Comparison of ENCODE assay signal across 12 cellular contexts in genomic region chr12:105253882-105254513, GRCh38. TPM values are rescaled to one million over a fixed set of nuclear protein-coding genes. Genes with fewer than 3 reads are reported as not detected.
A peak's percentile ranks its signal among the peaks of the same experiment; 100 is the strongest.
DNase-seq lines count a peak whose midpoint lies in the region; ATAC-seq and TF ChIP-seq lines count a peak whose summit lies in the region.
"Had no signal": no experiment of that assay in that cellular context is flagged by ENCODE, and none has a peak within 500 bp of the region (broad histone marks: within the 10 kb centered on the region; RNA-seq: fewer than 3 reads in every experiment).

No MANE protein-coding gene starts in this region.

- no peak overlapping the region for H3K27ac Mint-ChIP-seq in activated CD8-positive, alpha-beta T cell treated with anti-CD3 and anti-CD28 coated beads for 36 hours
- no peak overlapping the region for H3K27ac Mint-ChIP-seq in activated CD8-positive, alpha-beta T cell treated with anti-CD3 and anti-CD28 coated beads, Interleukin-2, amount 10 ng/mL, durations not matched to agents 7 days and 5 days
- H3K27ac Mint-ChIP-seq: activated CD4-positive, alpha-beta memory T cell treated with anti-CD3 and anti-CD28 coated beads, Interleukin-2, amount 10 ng/mL, durations not matched to agents 7 days and 5 days had no signal

- H3K4me1 ChIP-seq in ascending aorta (peaks cover 7 to 41% of the 10 kb centered on the region in 2 donors), aorta (ENCODE audit: control insufficient read depth in 1 of 2, insufficient read depth in 2 of 2, low read length in 2 of 2) (peaks cover 7% of the 10 kb centered on the region in 2 donors)

- H3K27me3 Mint-ChIP-seq in activated CD8-positive, alpha-beta T cell treated with anti-CD3 and anti-CD28 coated beads for 36 hours = peaks cover 1% of the 10 kb centered on the region
- H3K27me3 Mint-ChIP-seq in activated CD8-positive, alpha-beta T cell treated with anti-CD3 and anti-CD28 coated beads, Interleukin-2, amount 10 ng/mL, durations not matched to agents 7 days and 5 days (ENCODE audit: low read depth) = peaks cover under 1% of the 10 kb centered on the region

- no peak for DNase-seq in activated CD8-positive, alpha-beta T cell treated with anti-CD3 and anti-CD28 coated beads for 36 hours
- no peak for DNase-seq in activated CD8-positive, alpha-beta T cell treated with anti-CD3 and anti-CD28 coated beads, Interleukin-2, amount 10 ng/mL, durations not matched to agents 7 days and 5 days
- DNase-seq in ascending aorta (ENCODE audit: low spot score in 2 of 2) (no peak), left colon (no peak), aorta (peak in 1 of 2 donors; percentile 49)
- DNase-seq in activated naive CD4-positive, alpha-beta T cell treated with Interleukin-2 at 50 U/mL for 16 hours = no peak
- DNase-seq: activated CD4-positive, alpha-beta memory T cell treated with anti-CD3 and anti-CD28 coated beads, Interleukin-2, amount 10 ng/mL, durations not matched to agents 7 days and 5 days; dorsolateral prefrontal cortex; PC-9 had no signal

- no peaks in the 10 kb centered on the region for H3K27me3 ChIP-seq in ascending aorta
- H3K27me3 ChIP-seq in aorta (ENCODE audit: control insufficient read depth in 1 of 2, insufficient read depth in 2 of 2, low read length in 1 of 2) = no peaks in the 10 kb centered on the region

- peak; percentile 66 for ATAC-seq in activated CD8-positive, alpha-beta T cell treated with anti-CD3 and anti-CD28 coated beads for 36 hours
- no peak for ATAC-seq in activated CD8-positive, alpha-beta T cell treated with anti-CD3 and anti-CD28 coated beads, Interleukin-2, amount 10 ng/mL, durations not matched to agents 7 days and 5 days
- peak; percentile 63 for ATAC-seq in left colon
- peak; percentile 55 for ATAC-seq in aorta (ENCODE audit: low FRiP score)
- ATAC-seq in HG03521 (IDR thresholded peaks at IDR 0.05; ENCODE audit: unreplicated experiment) = no peak
- ATAC-seq in HG03520 (IDR thresholded peaks at IDR 0.05; ENCODE audit: unreplicated experiment) = no peak

- POLR2A ChIA-PET in activated CD8-positive, alpha-beta T cell treated with anti-CD3 and anti-CD28 coated beads for 36 hours (lab: Charles Lee) = no interaction called here
- POLR2A ChIA-PET in activated CD8-positive, alpha-beta T cell treated with anti-CD3 and anti-CD28 coated beads, Interleukin-2, amount 10 ng/mL, durations not matched to agents 7 days and 5 days (lab: Charles Lee) = no interaction called here

- H3K9me3 Mint-ChIP-seq in activated CD8-positive, alpha-beta T cell treated with anti-CD3 and anti-CD28 coated beads for 36 hours = no peaks in the 10 kb centered on the region
- no peaks in the 10 kb centered on the region for H3K9me3 Mint-ChIP-seq in activated CD8-positive, alpha-beta T cell treated with anti-CD3 and anti-CD28 coated beads, Interleukin-2, amount 10 ng/mL, durations not matched to agents 7 days and 5 days (ENCODE audit: insufficient read depth)
- H3K9me3 Mint-ChIP-seq: activated CD4-positive, alpha-beta memory T cell treated with anti-CD3 and anti-CD28 coated beads, Interleukin-2, amount 10 ng/mL, durations not matched to agents 7 days and 5 days had no signal

- H3K36me3 ChIP-seq in ascending aorta = no peaks in the 10 kb centered on the region
- no peaks in the 10 kb centered on the region for H3K36me3 ChIP-seq in aorta (ENCODE audit: control insufficient read depth in 1 of 2, insufficient read depth in 2 of 2, low read length in 1 of 2)

- H3K4me3 Mint-ChIP-seq in activated CD8-positive, alpha-beta T cell treated with anti-CD3 and anti-CD28 coated beads for 36 hours = no peak overlapping the region
- H3K4me3 Mint-ChIP-seq in activated CD8-positive, alpha-beta T cell treated with anti-CD3 and anti-CD28 coated beads, Interleukin-2, amount 10 ng/mL, durations not matched to agents 7 days and 5 days = no peak overlapping the region
- H3K4me3 Mint-ChIP-seq: activated CD4-positive, alpha-beta memory T cell treated with anti-CD3 and anti-CD28 coated beads, Interleukin-2, amount 10 ng/mL, durations not matched to agents 7 days and 5 days had no signal

- intact Hi-C loops in activated CD8-positive, alpha-beta T cell treated with anti-CD3 and anti-CD28 coated beads for 36 hours (cut with micrococcal nuclease) = no loop called here
- intact Hi-C loops in ascending aorta (cut with DNase I) (loop anchor here (2.0 kb wide), 1 partner anchor 17 kb away; the partner anchor contains the start of gene APPL2), left colon (cut with DNase I, micrococcal nuclease) (no loop called here), aorta (cut with DNase I) (no loop called here)

- no peak for TF ChIP-seq CTCF in activated CD8-positive, alpha-beta T cell treated with anti-CD3 and anti-CD28 coated beads for 36 hours (IDR thresholded peaks at IDR 0.05)
- TF ChIP-seq CTCF in ascending aorta (IDR thresholded peaks at IDR 0.05) = no peak

- no peaks in the 10 kb centered on the region for H3K9me3 ChIP-seq in ascending aorta
- H3K9me3 ChIP-seq in aorta (ENCODE audit: control insufficient read depth, low read length) = no peaks in the 10 kb centered on the region

- H3K4me1 Mint-ChIP-seq in activated CD8-positive, alpha-beta T cell treated with anti-CD3 and anti-CD28 coated beads for 36 hours (ENCODE audit: low read depth) = peaks cover 7% of the 10 kb centered on the region
- peaks cover 4% of the 10 kb centered on the region for H3K4me1 Mint-ChIP-seq in activated CD8-positive, alpha-beta T cell treated with anti-CD3 and anti-CD28 coated beads, Interleukin-2, amount 10 ng/mL, durations not matched to agents 7 days and 5 days (ENCODE audit: low read depth)

- CTCF ChIA-PET in activated CD8-positive, alpha-beta T cell treated with anti-CD3 and anti-CD28 coated beads for 36 hours (lab: Charles Lee) = no interaction called here
- CTCF ChIA-PET in activated CD8-positive, alpha-beta T cell treated with anti-CD3 and anti-CD28 coated beads, Interleukin-2, amount 10 ng/mL, durations not matched to agents 7 days and 5 days (lab: Charles Lee) = no interaction called here

- 29 to 55% methylated on average over 2 of the region's 2 CpGs for WGBS in aorta, 2 donors

- H3K27ac ChIP-seq in ascending aorta (peak overlapping the region; percentile 54 to 83), aorta (ENCODE audit: low read depth in 1 of 2, low read length in 2 of 2) (no peak overlapping the region)
- H3K27ac ChIP-seq: dorsolateral prefrontal cortex, PC-9 had no signal

- no peaks in the 10 kb centered on the region for H3K36me3 Mint-ChIP-seq in activated CD8-positive, alpha-beta T cell treated with anti-CD3 and anti-CD28 coated beads for 36 hours (ENCODE audit: low read depth)
- H3K36me3 Mint-ChIP-seq in activated CD8-positive, alpha-beta T cell treated with anti-CD3 and anti-CD28 coated beads, Interleukin-2, amount 10 ng/mL, durations not matched to agents 7 days and 5 days (ENCODE audit: low read depth) = no peaks in the 10 kb centered on the region

- H3K4me3 ChIP-seq in ascending aorta (no peak overlapping the region), aorta (ENCODE audit: low read length in 2 of 2) (no peak overlapping the region)
- H3K4me3 ChIP-seq: dorsolateral prefrontal cortex, lung, PC-9 had no signal

RNA-seq across cellular contexts. Expression of gene APPL2, which starts 18.0 kb away (rescaled TPM):
- total RNA-seq in activated CD8-positive, alpha-beta T cell treated with anti-CD3 and anti-CD28 coated beads for 36 hours = 10 to 100 TPM; 14.5 to 15.8 TPM
- 10 to 100 TPM; 19.0 to 20.4 TPM for total RNA-seq in activated CD8-positive, alpha-beta T cell treated with anti-CD3 and anti-CD28 coated beads, Interleukin-2, amount 10 ng/mL, durations not matched to agents 7 days and 5 days
- 4.6 TPM for total RNA-seq in ascending aorta
- total RNA-seq in left colon = 100 to 1,000 TPM; 136 to 179 TPM
- total RNA-seq in aorta = 10 to 100 TPM; 43.9 to 65.2 TPM
- 10 to 100 TPM; 15.0 to 48.8 TPM for polyA plus RNA-seq in aorta

Comparison
In these comparisons a context has a peak if more than half of its experiments do, and no peak if none do; other contexts are left out.
1. ATAC-seq: peak in activated CD8-positive, alpha-beta T cell treated with anti-CD3 and anti-CD28 coated beads for 36 hours (single experiment), left colon (single experiment) and aorta (single experiment); none in activated CD8-positive, alpha-beta T cell treated with anti-CD3 and anti-CD28 coated beads, Interleukin-2, amount 10 ng/mL, durations not matched to agents 7 days and 5 days (single experiment), HG03521 (single experiment) and HG03520 (single experiment).
2. H3K27ac ChIP-seq: peak in ascending aorta (2 of 2); none in aorta (0 of 2).